In the genomic region with DNA sequence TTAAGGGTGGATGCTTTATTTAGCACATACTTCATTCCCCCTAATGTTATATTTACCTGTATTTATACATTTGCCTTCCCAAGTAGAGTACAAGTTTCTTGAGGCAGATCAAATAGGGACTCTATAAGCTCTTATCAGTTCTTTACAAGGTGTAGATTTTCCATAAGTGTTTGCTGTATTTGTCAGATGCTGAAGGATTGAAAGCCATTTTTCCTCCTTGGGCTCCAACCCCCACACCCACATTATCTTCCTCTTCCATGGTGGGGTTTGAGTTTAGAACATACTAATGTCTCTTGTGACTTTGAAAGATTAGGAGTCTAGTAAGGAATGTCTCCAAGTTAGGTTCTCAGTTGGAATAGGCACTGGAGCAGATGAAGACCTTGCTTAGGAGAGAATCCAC, we compare ENCODE assay signal across 1 cellular context.
TF ChIP-seq lines count a peak whose summit lies in the region.

No MANE protein-coding gene starts in this region.

TF ChIP-seq in K562, 482 proteins besides CTCF, POLR2A, EP300 and RAD21 (continues in another document):
- TF ChIP-seq CBFA2T3 (IDR thresholded peaks at IDR 0.05): peak; percentile 66
- TF ChIP-seq ZNF12 (CRISPR knock-in tag; IDR thresholded peaks at IDR 0.05): no peak
- TF ChIP-seq ETV6 (IDR thresholded peaks at IDR 0.05; ENCODE audit: borderline replicate concordance in 1 of 2, low read depth in 2 of 2, low read length in 1 of 2): no peak
- no peak for TF ChIP-seq ETV6 (CRISPR knock-in tag; IDR thresholded peaks at IDR 0.05; ENCODE audit: borderline replicate concordance)
- TF ChIP-seq MEIS2 (IDR thresholded peaks at IDR 0.05; ENCODE audit: partially characterized antibody): peak; percentile 35
- no peak for TF ChIP-seq LEF1 (IDR thresholded peaks at IDR 0.05)
- TF ChIP-seq ZNF134 (CRISPR knock-in tag; conservative IDR thresholded peaks at IDR 0.05): no peak
- TF ChIP-seq, protein P1, sequence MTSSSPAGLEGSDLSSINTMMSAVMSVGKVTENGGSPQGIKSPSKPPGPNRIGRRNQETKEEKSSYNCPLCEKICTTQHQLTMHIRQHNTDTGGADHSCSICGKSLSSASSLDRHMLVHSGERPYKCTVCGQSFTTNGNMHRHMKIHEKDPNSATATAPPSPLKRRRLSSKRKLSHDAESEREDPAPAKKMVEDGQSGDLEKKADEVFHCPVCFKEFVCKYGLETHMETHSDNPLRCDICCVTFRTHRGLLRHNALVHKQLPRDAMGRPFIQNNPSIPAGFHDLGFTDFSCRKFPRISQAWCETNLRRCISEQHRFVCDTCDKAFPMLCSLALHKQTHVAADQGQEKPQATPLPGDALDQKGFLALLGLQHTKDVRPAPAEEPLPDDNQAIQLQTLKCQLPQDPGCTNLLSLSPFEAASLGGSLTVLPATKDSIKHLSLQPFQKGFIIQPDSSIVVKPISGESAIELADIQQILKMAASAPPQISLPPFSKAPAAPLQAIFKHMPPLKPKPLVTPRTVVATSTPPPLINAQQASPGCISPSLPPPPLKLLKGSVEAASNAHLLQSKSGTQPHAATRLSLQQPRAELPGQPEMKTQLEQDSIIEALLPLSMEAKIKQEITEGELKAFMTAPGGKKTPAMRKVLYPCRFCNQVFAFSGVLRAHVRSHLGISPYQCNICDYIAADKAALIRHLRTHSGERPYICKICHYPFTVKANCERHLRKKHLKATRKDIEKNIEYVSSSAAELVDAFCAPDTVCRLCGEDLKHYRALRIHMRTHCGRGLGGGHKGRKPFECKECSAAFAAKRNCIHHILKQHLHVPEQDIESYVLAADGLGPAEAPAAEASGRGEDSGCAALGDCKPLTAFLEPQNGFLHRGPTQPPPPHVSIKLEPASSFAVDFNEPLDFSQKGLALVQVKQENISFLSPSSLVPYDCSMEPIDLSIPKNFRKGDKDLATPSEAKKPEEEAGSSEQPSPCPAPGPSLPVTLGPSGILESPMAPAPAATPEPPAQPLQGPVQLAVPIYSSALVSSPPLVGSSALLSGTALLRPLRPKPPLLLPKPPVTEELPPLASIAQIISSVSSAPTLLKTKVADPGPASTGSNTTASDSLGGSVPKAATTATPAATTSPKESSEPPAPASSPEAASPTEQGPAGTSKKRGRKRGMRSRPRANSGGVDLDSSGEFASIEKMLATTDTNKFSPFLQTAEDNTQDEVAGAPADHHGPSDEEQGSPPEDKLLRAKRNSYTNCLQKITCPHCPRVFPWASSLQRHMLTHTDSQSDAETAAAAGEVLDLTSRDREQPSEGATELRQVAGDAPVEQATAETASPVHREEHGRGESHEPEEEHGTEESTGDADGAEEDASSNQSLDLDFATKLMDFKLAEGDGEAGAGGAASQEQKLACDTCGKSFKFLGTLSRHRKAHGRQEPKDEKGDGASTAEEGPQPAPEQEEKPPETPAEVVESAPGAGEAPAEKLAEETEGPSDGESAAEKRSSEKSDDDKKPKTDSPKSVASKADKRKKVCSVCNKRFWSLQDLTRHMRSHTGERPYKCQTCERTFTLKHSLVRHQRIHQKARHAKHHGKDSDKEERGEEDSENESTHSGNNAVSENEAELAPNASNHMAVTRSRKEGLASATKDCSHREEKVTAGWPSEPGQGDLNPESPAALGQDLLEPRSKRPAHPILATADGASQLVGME (CRISPR knock-in tag; IDR thresholded peaks at IDR 0.05): no peak
- no peak for TF ChIP-seq NEUROD1 (IDR thresholded peaks at IDR 0.05; ENCODE audit: borderline replicate concordance, low read depth, low read length, partially characterized antibody)
- TF ChIP-seq, protein P2, sequence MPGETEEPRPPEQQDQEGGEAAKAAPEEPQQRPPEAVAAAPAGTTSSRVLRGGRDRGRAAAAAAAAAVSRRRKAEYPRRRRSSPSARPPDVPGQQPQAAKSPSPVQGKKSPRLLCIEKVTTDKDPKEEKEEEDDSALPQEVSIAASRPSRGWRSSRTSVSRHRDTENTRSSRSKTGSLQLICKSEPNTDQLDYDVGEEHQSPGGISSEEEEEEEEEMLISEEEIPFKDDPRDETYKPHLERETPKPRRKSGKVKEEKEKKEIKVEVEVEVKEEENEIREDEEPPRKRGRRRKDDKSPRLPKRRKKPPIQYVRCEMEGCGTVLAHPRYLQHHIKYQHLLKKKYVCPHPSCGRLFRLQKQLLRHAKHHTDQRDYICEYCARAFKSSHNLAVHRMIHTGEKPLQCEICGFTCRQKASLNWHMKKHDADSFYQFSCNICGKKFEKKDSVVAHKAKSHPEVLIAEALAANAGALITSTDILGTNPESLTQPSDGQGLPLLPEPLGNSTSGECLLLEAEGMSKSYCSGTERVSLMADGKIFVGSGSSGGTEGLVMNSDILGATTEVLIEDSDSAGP (CRISPR knock-in tag; IDR thresholded peaks at IDR 0.05): no peak
- no peak for TF ChIP-seq LARP7 (IDR thresholded peaks at IDR 0.05)
- no peak for TF ChIP-seq ZSCAN32 (CRISPR knock-in tag; IDR thresholded peaks at IDR 0.05)
- no peak for TF ChIP-seq ELF1 (tag; IDR thresholded peaks at IDR 0.05)
- TF ChIP-seq ZNF444 (CRISPR knock-in tag; IDR thresholded peaks at IDR 0.05): no peak
- TF ChIP-seq TRIM25 (IDR thresholded peaks at IDR 0.05; ENCODE audit: borderline replicate concordance): no peak
- TF ChIP-seq SAFB2 (IDR thresholded peaks at IDR 0.05; ENCODE audit: borderline replicate concordance, low read depth, low read length, severe bottlenecking): no peak
- TF ChIP-seq, protein P3, sequence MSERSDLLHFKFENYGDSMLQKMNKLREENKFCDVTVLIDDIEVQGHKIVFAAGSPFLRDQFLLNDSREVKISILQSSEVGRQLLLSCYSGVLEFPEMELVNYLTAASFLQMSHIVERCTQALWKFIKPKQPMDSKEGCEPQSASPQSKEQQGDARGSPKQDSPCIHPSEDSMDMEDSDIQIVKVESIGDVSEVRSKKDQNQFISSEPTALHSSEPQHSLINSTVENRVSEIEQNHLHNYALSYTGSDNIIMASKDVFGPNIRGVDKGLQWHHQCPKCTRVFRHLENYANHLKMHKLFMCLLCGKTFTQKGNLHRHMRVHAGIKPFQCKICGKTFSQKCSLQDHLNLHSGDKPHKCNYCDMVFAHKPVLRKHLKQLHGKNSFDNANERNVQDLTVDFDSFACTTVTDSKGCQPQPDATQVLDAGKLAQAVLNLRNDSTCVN (CRISPR knock-in tag; IDR thresholded peaks at IDR 0.05): no peak
- no peak for TF ChIP-seq NRF1 (conservative IDR thresholded peaks at IDR 0.05 in 1 of 2, IDR thresholded peaks at IDR 0.05 in 1 of 2)
- no peak for TF ChIP-seq NR2C1 (IDR thresholded peaks at IDR 0.05)
- no peak for TF ChIP-seq NR2C1 (tag; IDR thresholded peaks at IDR 0.05)
- no peak for TF ChIP-seq RBM17 (IDR thresholded peaks at IDR 0.05; ENCODE audit: borderline replicate concordance, low read depth, low read length)
- no peak for TF ChIP-seq CHAMP1 (IDR thresholded peaks at IDR 0.05)
- no peak for TF ChIP-seq ZNF212 (CRISPR knock-in tag; IDR thresholded peaks at IDR 0.05)
- no peak for TF ChIP-seq DACH1 (IDR thresholded peaks at IDR 0.05; ENCODE audit: partially characterized antibody)
- TF ChIP-seq NR3C1 (CRISPR knock-in tag; IDR thresholded peaks at IDR 0.05): no peak
- TF ChIP-seq TOE1 (IDR thresholded peaks at IDR 0.05; ENCODE audit: borderline replicate concordance): no peak
- no peak for TF ChIP-seq TOE1 (CRISPR knock-in tag; IDR thresholded peaks at IDR 0.05; ENCODE audit: borderline replicate concordance, low read depth)
- TF ChIP-seq MYBL2 (IDR thresholded peaks at IDR 0.05; ENCODE audit: low read depth): no peak
- TF ChIP-seq MYBL2 (CRISPR knock-in tag; IDR thresholded peaks at IDR 0.05; ENCODE audit: borderline replicate concordance): no peak
- TF ChIP-seq ZNF696 (CRISPR knock-in tag; conservative IDR thresholded peaks at IDR 0.05): no peak
- TF ChIP-seq, protein P4, sequence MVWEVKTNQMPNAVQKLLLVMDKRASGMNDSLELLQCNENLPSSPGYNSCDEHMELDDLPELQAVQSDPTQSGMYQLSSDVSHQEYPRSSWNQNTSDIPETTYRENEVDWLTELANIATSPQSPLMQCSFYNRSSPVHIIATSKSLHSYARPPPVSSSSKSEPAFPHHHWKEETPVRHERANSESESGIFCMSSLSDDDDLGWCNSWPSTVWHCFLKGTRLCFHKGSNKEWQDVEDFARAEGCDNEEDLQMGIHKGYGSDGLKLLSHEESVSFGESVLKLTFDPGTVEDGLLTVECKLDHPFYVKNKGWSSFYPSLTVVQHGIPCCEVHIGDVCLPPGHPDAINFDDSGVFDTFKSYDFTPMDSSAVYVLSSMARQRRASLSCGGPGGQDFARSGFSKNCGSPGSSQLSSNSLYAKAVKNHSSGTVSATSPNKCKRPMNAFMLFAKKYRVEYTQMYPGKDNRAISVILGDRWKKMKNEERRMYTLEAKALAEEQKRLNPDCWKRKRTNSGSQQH (CRISPR knock-in tag; IDR thresholded peaks at IDR 0.05): no peak
- TF ChIP-seq ETV1 (tag; conservative IDR thresholded peaks at IDR 0.05; ENCODE audit: low read depth): no peak
- TF ChIP-seq MTF1 (CRISPR knock-in tag; IDR thresholded peaks at IDR 0.05; ENCODE audit: borderline replicate concordance): no peak
- no peak for TF ChIP-seq ZNF785 (CRISPR knock-in tag; IDR thresholded peaks at IDR 0.05)
- TF ChIP-seq PRDM10 (IDR thresholded peaks at IDR 0.05; ENCODE audit: partially characterized antibody): no peak
- TF ChIP-seq FOXA3 (CRISPR knock-in tag; conservative IDR thresholded peaks at IDR 0.05 in 1 of 2, IDR thresholded peaks at IDR 0.05 in 1 of 2): peak in 1 of 2 experiments; percentile 52; a peak in 1 of 4 replicates
